In genomic region chr11:66609951-66610617, GRCh38 we compare ENCODE assay signal across 20 cellular contexts. TPM values are rescaled to one million over a fixed set of nuclear protein-coding genes. Genes with fewer than 3 reads are reported as not detected.
A peak's percentile ranks its signal among the peaks of the same experiment; 100 is the strongest.
DNase-seq lines count a peak whose midpoint lies in the region; ATAC-seq and TF ChIP-seq lines count a peak whose summit lies in the region.
"Had no signal": no experiment of that assay in that cellular context is flagged by ENCODE, and none has a peak within 500 bp of the region (broad histone marks: within the 10 kb centered on the region; RNA-seq: fewer than 3 reads in every experiment).

No MANE protein-coding gene starts in this region.

- CTCF ChIA-PET in naive thymus-derived CD4-positive, alpha-beta T cell (lab: Charles Lee): no interaction called here

- TF ChIP-seq CTCF in colonic mucosa (IDR thresholded peaks at IDR 0.05) (no peak), progenitor cell of endocrine pancreas (IDR thresholded peaks at IDR 0.05; ENCODE audit: unreplicated experiment) (no peak), upper lobe of right lung (IDR thresholded peaks at IDR 0.05) (no peak)

- intact Hi-C loops in naive thymus-derived CD4-positive, alpha-beta T cell (cut with micrococcal nuclease): loop anchor here in 1 of 2 donors (10.0 kb wide), 1 partner anchor 125 kb away; the partner anchor contains the start of gene DPP3
- intact Hi-C loops in colonic mucosa (cut with DNase I) (no loop called here), upper lobe of right lung (cut with DNase I) (no loop called here)

- H3K27ac ChIP-seq in BLaER1 treated with 17β-estradiol and CSF1 and Interleukin-3, amounts not matched to agents 10 nM and 100 nM: peak overlapping the region in 8 of 11 experiments; percentile 0 to 66 (median 32); a peak in 12 of 22 replicates
- no peak overlapping the region for H3K27ac ChIP-seq in naive thymus-derived CD4-positive, alpha-beta T cell (ENCODE audit: low read depth, low read length)
- H3K27ac ChIP-seq in colonic mucosa (no peak overlapping the region), upper lobe of right lung (no peak overlapping the region)
- H3K27ac ChIP-seq: left lung had no signal

- H3K4me1 Mint-ChIP-seq in T-helper 2 cell treated with Interferon-gamma antibody and Interleukin-4, amounts not matched to agents 5 μg/mL and 100 μg/mL, for 36 hours (ENCODE audit: low read depth): peaks cover 15% of the 10 kb centered on the region
- H3K4me1 Mint-ChIP-seq in naive thymus-derived CD4-positive, alpha-beta T cell: peaks cover under 1 to 18% (median 13%) of the 10 kb centered on the region in 7 donors
- H3K4me1 Mint-ChIP-seq in progenitor cell of endocrine pancreas (ENCODE audit: low read depth): no peaks in the 10 kb centered on the region
- H3K4me1 Mint-ChIP-seq: WTC11 had no signal

- H3K4me1 ChIP-seq in BLaER1 treated with 17β-estradiol and CSF1 and Interleukin-3, amounts not matched to agents 10 nM and 100 nM: peaks cover 27 to 62% (median 54%) of the 10 kb centered on the region in 10 experiments
- H3K4me1 ChIP-seq in naive thymus-derived CD4-positive, alpha-beta T cell (ENCODE audit: control insufficient read depth in 2 of 2, insufficient read depth in 2 of 2, low read length in 2 of 2): peaks cover 0 to 3% of the 10 kb centered on the region in 2 donors
- H3K4me1 ChIP-seq in colonic mucosa (no peaks in the 10 kb centered on the region), upper lobe of right lung (no peaks in the 10 kb centered on the region)

- peak overlapping the region in 9 of 11 experiments; percentile 11 to 66 (median 43); a peak in 18 of 22 replicates for H3K4me2 ChIP-seq in BLaER1 treated with 17β-estradiol and CSF1 and Interleukin-3, amounts not matched to agents 10 nM and 100 nM

- H3K27me3 Mint-ChIP-seq in T-helper 2 cell treated with Interferon-gamma antibody and Interleukin-4, amounts not matched to agents 5 μg/mL and 100 μg/mL, for 36 hours (ENCODE audit: low read depth): no peaks in the 10 kb centered on the region
- H3K27me3 Mint-ChIP-seq in naive thymus-derived CD4-positive, alpha-beta T cell: no peaks in the 10 kb centered on the region
- H3K27me3 Mint-ChIP-seq in progenitor cell of endocrine pancreas: no peaks in the 10 kb centered on the region
- H3K27me3 Mint-ChIP-seq: brain; dendritic cell treated with granulocyte-macrophage colony-stimulating factor and Interleukin-4, amounts not matched to agents 40 ng/mL and 50 ng/mL, for 4 days had no signal

- H3K9me3 ChIP-seq in BLaER1 treated with 17β-estradiol and CSF1 and Interleukin-3, amounts not matched to agents 10 nM and 100 nM (replicated peaks in 1 of 11): peaks cover 0 to 5% (median 0%) of the 10 kb centered on the region in 11 experiments; a peak in 2 of 22 replicates
- H3K9me3 ChIP-seq in naive thymus-derived CD4-positive, alpha-beta T cell (ENCODE audit: control insufficient read depth in 2 of 3, low read length in 3 of 3): no peaks in the 10 kb centered on the region
- H3K9me3 ChIP-seq in colonic mucosa: no peaks in the 10 kb centered on the region
- no peaks in the 10 kb centered on the region for H3K9me3 ChIP-seq in upper lobe of right lung
- H3K9me3 ChIP-seq: gastroesophageal sphincter, left lung, sigmoid colon had no signal

- DNase-seq in D341Med (ENCODE audit: low spot score) (peak; percentile 48), colonic mucosa (no peak), progenitor cell of endocrine pancreas (ENCODE audit: low spot score, unreplicated experiment) (no peak), upper lobe of right lung (no peak)
- DNase-seq in T-helper 2 cell treated with Interferon-gamma antibody and Interleukin-4, amounts not matched to agents 5 μg/mL and 100 μg/mL, for 36 hours (ENCODE audit: low spot score): no peak
- no peak for DNase-seq in naive thymus-derived CD4-positive, alpha-beta T cell
- DNase-seq: activated naive CD4-positive, alpha-beta T cell treated with anti-CD3 and anti-CD28 coated beads, Interleukin-2, amount 50 U/mL, for 16 hours; DMS53; GOT3; NCI-H1436; NCI-H2171 treated with DMSO at 0.1 percent for 48 hours; NK-92 treated with Interleukin-12 subunit alpha and Interleukin-12 subunit beta, amount 100 ng/mL, for 24 hours; sigmoid colon had no signal

- peaks cover 0 to 10% (median 0%) of the 10 kb centered on the region in 11 experiments; a peak in 5 of 22 replicates for H4K20me1 ChIP-seq in BLaER1 treated with 17β-estradiol and CSF1 and Interleukin-3, amounts not matched to agents 10 nM and 100 nM

- H3K27ac Mint-ChIP-seq in T-helper 2 cell treated with Interferon-gamma antibody and Interleukin-4, amounts not matched to agents 5 μg/mL and 100 μg/mL, for 36 hours: peak overlapping the region; percentile 73
- H3K27ac Mint-ChIP-seq in naive thymus-derived CD4-positive, alpha-beta T cell: peak overlapping the region in 5 of 9 donors; percentile 3 to 74 (median 64)
- H3K27ac Mint-ChIP-seq in progenitor cell of endocrine pancreas: no peak overlapping the region
- H3K27ac Mint-ChIP-seq: dendritic cell treated with granulocyte-macrophage colony-stimulating factor and Interleukin-4, amounts not matched to agents 40 ng/mL and 50 ng/mL, for 4 days; WTC11 had no signal

- no peak overlapping the region for H3K4me3 ChIP-seq in BLaER1 treated with 17β-estradiol and CSF1 and Interleukin-3, amounts not matched to agents 10 nM and 100 nM
- no peak overlapping the region for H3K4me3 ChIP-seq in naive thymus-derived CD4-positive, alpha-beta T cell (ENCODE audit: low read length)
- H3K4me3 ChIP-seq in colonic mucosa: no peak overlapping the region
- no peak overlapping the region for H3K4me3 ChIP-seq in upper lobe of right lung
- H3K4me3 ChIP-seq: gastroesophageal sphincter, left lung, sigmoid colon had no signal

- peak overlapping the region; percentile 44 for H3K4me3 Mint-ChIP-seq in T-helper 2 cell treated with Interferon-gamma antibody and Interleukin-4, amounts not matched to agents 5 μg/mL and 100 μg/mL, for 36 hours
- H3K4me3 Mint-ChIP-seq in naive thymus-derived CD4-positive, alpha-beta T cell: peak overlapping the region in 1 of 10 donors; percentile 50
- H3K4me3 Mint-ChIP-seq in progenitor cell of endocrine pancreas (ENCODE audit: low read depth): no peak overlapping the region
- H3K4me3 Mint-ChIP-seq: dendritic cell treated with granulocyte-macrophage colony-stimulating factor and Interleukin-4, amounts not matched to agents 40 ng/mL and 50 ng/mL, for 4 days; WTC11 had no signal

- H3K36me3 Mint-ChIP-seq in T-helper 2 cell treated with Interferon-gamma antibody and Interleukin-4, amounts not matched to agents 5 μg/mL and 100 μg/mL, for 36 hours (ENCODE audit: low read depth): peaks cover 2% of the 10 kb centered on the region
- H3K36me3 Mint-ChIP-seq in naive thymus-derived CD4-positive, alpha-beta T cell: peaks cover 0 to 15% (median 1%) of the 10 kb centered on the region in 5 donors
- peaks cover 3% of the 10 kb centered on the region for H3K36me3 Mint-ChIP-seq in progenitor cell of endocrine pancreas (ENCODE audit: insufficient read depth)

- ATAC-seq in naive thymus-derived CD4-positive, alpha-beta T cell: no peak
- no peak for ATAC-seq in upper lobe of right lung
- ATAC-seq: gastroesophageal sphincter, left lung, WTC11 had no signal

- H3K9ac ChIP-seq in BLaER1 treated with 17β-estradiol and CSF1 and Interleukin-3, amounts not matched to agents 10 nM and 100 nM: peak overlapping the region in 1 of 11 experiments; percentile 39; a peak in 1 of 22 replicates
- no peak overlapping the region for H3K9ac ChIP-seq in colonic mucosa (ENCODE audit: low read depth in 2 of 2, low read length in 2 of 2)

- no peaks in the 10 kb centered on the region for H3K27me3 ChIP-seq in BLaER1 treated with 17β-estradiol and CSF1 and Interleukin-3, amounts not matched to agents 10 nM and 100 nM
- no peaks in the 10 kb centered on the region for H3K27me3 ChIP-seq in naive thymus-derived CD4-positive, alpha-beta T cell (ENCODE audit: control insufficient read depth in 2 of 2, insufficient read depth in 2 of 2, low read length in 2 of 2)
- H3K27me3 ChIP-seq in colonic mucosa (no peaks in the 10 kb centered on the region), upper lobe of right lung (no peaks in the 10 kb centered on the region)
- H3K27me3 ChIP-seq: gastroesophageal sphincter, left lung, sigmoid colon had no signal

- peaks cover 21 to 31% (median 26%) of the 10 kb centered on the region in 11 experiments for H3K36me3 ChIP-seq in BLaER1 treated with 17β-estradiol and CSF1 and Interleukin-3, amounts not matched to agents 10 nM and 100 nM
- H3K36me3 ChIP-seq in naive thymus-derived CD4-positive, alpha-beta T cell (ENCODE audit: control insufficient read depth in 2 of 3, insufficient read depth in 3 of 3, low read length in 3 of 3): peaks cover 0 to 19% (median 0%) of the 10 kb centered on the region in 3 experiments
- H3K36me3 ChIP-seq in colonic mucosa: no peaks in the 10 kb centered on the region
- peaks cover 12% of the 10 kb centered on the region for H3K36me3 ChIP-seq in upper lobe of right lung

- POLR2A ChIA-PET in naive thymus-derived CD4-positive, alpha-beta T cell (lab: Charles Lee): interaction anchor here (0.7 kb wide), 1 partner anchor 62 kb away, joined by 3 read pairs; no protein-coding TSS in a partner anchor

- H3K9me3 Mint-ChIP-seq in T-helper 2 cell treated with Interferon-gamma antibody and Interleukin-4, amounts not matched to agents 5 μg/mL and 100 μg/mL, for 36 hours: no peaks in the 10 kb centered on the region
- no peaks in the 10 kb centered on the region for H3K9me3 Mint-ChIP-seq in naive thymus-derived CD4-positive, alpha-beta T cell
- no peaks in the 10 kb centered on the region for H3K9me3 Mint-ChIP-seq in progenitor cell of endocrine pancreas (ENCODE audit: low read depth)
- H3K9me3 Mint-ChIP-seq: dendritic cell treated with granulocyte-macrophage colony-stimulating factor and Interleukin-4, amounts not matched to agents 40 ng/mL and 50 ng/mL, for 4 days had no signal

RNA-seq across cellular contexts. Expression of gene RBM14, which starts 6.3 kb away (rescaled TPM):
- total RNA-seq in naive thymus-derived CD4-positive, alpha-beta T cell: 100 to 1,000 TPM; 165 to 543 (median 192) TPM
- 100 to 1,000 TPM in 1 of 2 donors, 10 to 100 TPM in 1; 76.9 to 107 TPM for polyA plus RNA-seq in naive thymus-derived CD4-positive, alpha-beta T cell
- total RNA-seq in colonic mucosa (100 to 1,000 TPM in 1 of 2 donors, 10 to 100 TPM in 1; 36.4 to 110 TPM), progenitor cell of endocrine pancreas (119 and 124 TPM in 2 replicates), upper lobe of right lung (63.3 TPM)

RNA-seq across cellular contexts. Expression of gene CCS, which starts 17.1 kb away (rescaled TPM):
- total RNA-seq in naive thymus-derived CD4-positive, alpha-beta T cell: 10 to 100 TPM; 32.8 to 63.5 (median 42.5) TPM
- polyA plus RNA-seq in naive thymus-derived CD4-positive, alpha-beta T cell: 10 to 100 TPM; 42.4 to 52.3 TPM
- total RNA-seq in colonic mucosa (10 to 100 TPM; 31.2 to 41.4 TPM), progenitor cell of endocrine pancreas (48.9 and 49.7 TPM in 2 replicates), upper lobe of right lung (31.9 TPM)

RNA-seq across cellular contexts. Expression of gene CCDC87, which starts 17.2 kb away (rescaled TPM):
- total RNA-seq in naive thymus-derived CD4-positive, alpha-beta T cell: 1 to 10 TPM in 2 of 5 experiments, under 1 TPM in 2, not detected in 1; 0.11 to 1.2 (median 0.60) TPM
- polyA plus RNA-seq in naive thymus-derived CD4-positive, alpha-beta T cell: not detected
- total RNA-seq in colonic mucosa (under 1 TPM; 0.53 to 0.62 TPM), progenitor cell of endocrine pancreas (0.89 and 1.1 TPM in 2 replicates), upper lobe of right lung (0.26 TPM)

RNA-seq across cellular contexts. Expression of gene RBM4, which starts 28.4 kb away (rescaled TPM):
- total RNA-seq in naive thymus-derived CD4-positive, alpha-beta T cell: 100 to 1,000 TPM; 139 to 239 (median 198) TPM
- polyA plus RNA-seq in naive thymus-derived CD4-positive, alpha-beta T cell: 100 to 1,000 TPM; 266 to 284 TPM
- total RNA-seq in colonic mucosa (10 to 100 TPM; 95.4 to 99.0 TPM), progenitor cell of endocrine pancreas (239 and 258 TPM in 2 replicates), upper lobe of right lung (98.9 TPM)

RNA-seq across cellular contexts. Expression of gene CTSF, which starts 41.7 kb away (rescaled TPM):
- 10 to 100 TPM in 4 of 5 experiments, 1 to 10 TPM in 1; 2.3 to 49.7 (median 21.1) TPM for total RNA-seq in naive thymus-derived CD4-positive, alpha-beta T cell
- 10 to 100 TPM; 27.3 to 28.8 TPM for polyA plus RNA-seq in naive thymus-derived CD4-positive, alpha-beta T cell
- total RNA-seq in colonic mucosa (10 to 100 TPM in 1 of 2 donors, 1 to 10 TPM in 1; 3.1 to 17.3 TPM), progenitor cell of endocrine pancreas (3.6 and 4.1 TPM in 2 replicates), upper lobe of right lung (37.0 TPM)
- total RNA-seq: osteocyte had no signal

Comparison
In these comparisons a context has a peak if more than half of its experiments do, and no peak if none do; other contexts are left out.
1. H3K27ac ChIP-seq: peak in BLaER1 treated with 17β-estradiol and CSF1 and Interleukin-3, amounts not matched to agents 10 nM and 100 nM (8 of 11); none in naive thymus-derived CD4-positive, alpha-beta T cell (single experiment), colonic mucosa (single experiment) and upper lobe of right lung (single experiment).